Comparison of ENCODE assay signal across 8 cellular contexts in the genomic region with DNA sequence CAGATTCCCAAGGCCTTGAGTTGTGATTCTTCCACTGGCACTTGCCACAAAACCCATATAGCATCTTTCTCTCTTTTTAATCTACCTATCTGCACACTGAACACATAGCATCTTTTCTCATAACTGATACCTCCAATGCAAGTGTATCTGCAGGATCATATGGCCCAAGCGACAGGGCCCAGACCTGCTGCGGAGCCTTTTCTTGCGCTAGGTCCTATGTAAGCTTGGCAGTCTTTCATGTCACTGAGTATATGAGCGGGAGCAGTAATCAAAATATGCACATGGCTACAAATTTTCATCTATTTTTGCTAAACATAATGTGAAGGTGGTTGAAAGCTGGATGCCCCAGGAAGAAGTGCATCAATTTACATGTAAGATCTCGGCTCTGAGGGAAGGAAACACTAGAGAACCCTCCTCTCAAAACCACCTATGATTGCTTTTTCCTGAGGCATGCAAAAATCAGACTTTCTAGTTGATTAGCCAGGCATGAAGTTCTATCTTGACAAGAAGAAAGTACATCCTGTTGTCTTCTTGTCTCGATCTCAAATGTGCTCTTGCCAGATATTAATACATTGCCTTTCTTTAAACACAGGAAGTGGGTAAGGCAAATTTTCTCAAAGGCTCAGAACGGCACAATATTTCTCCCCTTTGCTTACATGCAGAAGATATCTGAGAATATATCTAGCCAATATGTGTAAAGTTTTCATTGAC. TPM values are rescaled to one million over a fixed set of nuclear protein-coding genes. Genes with fewer than 3 reads are reported as not detected.
DNase-seq lines count a peak whose midpoint lies in the region; ATAC-seq lines count a peak whose summit lies in the region.

No MANE protein-coding gene starts in this region.

- 0 out of 2 replicates have a peak, but pooled peaks cover 4% of the 10 kb centered on the region for H4K20me1 ChIP-seq in Karpas-422 (ENCODE audit: insufficient read depth, low read depth, low read length)

- H3K27ac Mint-ChIP-seq in naive thymus-derived CD8-positive, alpha-beta T cell = peak overlapping the region; percentile 93 to 99 (median 98)

- peaks cover 35 to 72% (median 71%) of the 10 kb centered on the region in 4 donors for H3K4me1 Mint-ChIP-seq in naive thymus-derived CD8-positive, alpha-beta T cell

- H4K8ac ChIP-seq in trophoblast cell (ENCODE audit: low read depth, low read length) = no peak overlapping the region

- H3K4me3 ChIP-seq in Karpas-422 (ENCODE audit: low read length) (0 out of 2 replicates have a peak overlapping the region, but pooled peaks have one; percentile 4), trophoblast cell (ENCODE audit: low read depth, low read length) (no peak overlapping the region)

- no peak overlapping the region for H4K12ac ChIP-seq in trophoblast cell (ENCODE audit: low read depth, low read length)

- H3K23ac ChIP-seq in trophoblast cell (ENCODE audit: low read length) = no peak overlapping the region

- POLR2A ChIA-PET in naive thymus-derived CD8-positive, alpha-beta T cell (lab: Charles Lee) = interaction anchor here (0.6 to 5.4 kb wide), 15 partner anchors 9 to 1376 kb away, joined by 3 to 81 read pairs (median 4); partner anchors contain the start of genes ABHD17B, C9orf85 and CEMIP2

- no peaks in the 10 kb centered on the region for H3K27me3 Mint-ChIP-seq in naive thymus-derived CD8-positive, alpha-beta T cell

- H3K9me3 ChIP-seq in Karpas-422 (ENCODE audit: low read length) (no peaks in the 10 kb centered on the region), trophoblast cell (ENCODE audit: insufficient read depth, low read depth, low read length) (no peaks in the 10 kb centered on the region)

- peaks cover 0 to 4% (median 3%) of the 10 kb centered on the region in 3 donors for H3K36me3 Mint-ChIP-seq in naive thymus-derived CD8-positive, alpha-beta T cell

- H3K14ac ChIP-seq in trophoblast cell (ENCODE audit: low read length) = no peak overlapping the region

- H2AFZ ChIP-seq in Karpas-422 (ENCODE audit: low read length) (no peak overlapping the region), trophoblast cell (ENCODE audit: insufficient read depth, low read length, poor library complexity) (no peak overlapping the region)

- H3K18ac ChIP-seq in trophoblast cell (ENCODE audit: low read length) = no peak overlapping the region

- H3K9me3 Mint-ChIP-seq in naive thymus-derived CD8-positive, alpha-beta T cell = peaks cover 0 to 26% (median 0%) of the 10 kb centered on the region in 9 donors

- peak overlapping the region; percentile 53 for H3K4me2 ChIP-seq in Karpas-422 (ENCODE audit: low read depth, low read length, poor library complexity, severe bottlenecking)
- H3K4me2 ChIP-seq in trophoblast cell (ENCODE audit: low read length) = no peak overlapping the region

- H4K91ac ChIP-seq in trophoblast cell (ENCODE audit: low read depth, low read length) = no peak overlapping the region

- WGBS in trophoblast cell (ENCODE audit: extremely low coverage, insufficient coverage, insufficient read length) = no CpG with 5 or more reads among the region's 7 CpGs

- H2AK5ac ChIP-seq in trophoblast cell (ENCODE audit: low read length) = no peak overlapping the region

- no peaks in the 10 kb centered on the region for H3K9me2 ChIP-seq in Karpas-422 (replicated peaks; ENCODE audit: insufficient read depth, low read length)

- no peaks in the 10 kb centered on the region for H3K36me3 ChIP-seq in Karpas-422 (ENCODE audit: insufficient read depth, low read length)
- no peaks in the 10 kb centered on the region for H3K36me3 ChIP-seq in trophoblast cell (ENCODE audit: control insufficient read depth in 1 of 2, insufficient read depth in 2 of 2, low read length in 2 of 2)

- DNase-seq in Karpas-422 (peak; percentile 88), SW480 (ENCODE audit: low spot score) (no peak), A172 (ENCODE audit: low spot score) (no peak), trophoblast cell (no peak)
- peak in 6 of 10 donors; percentile 15 to 84 (median 64) for DNase-seq in naive thymus-derived CD8-positive, alpha-beta T cell
- no peak for DNase-seq in stimulated activated CD4-positive, alpha-beta T cell treated with anti-CD3 and anti-CD28 coated beads, Interleukin-2, amount 100 ng/mL, for 48 hours

- H3K79me1 ChIP-seq in trophoblast cell (ENCODE audit: low read length) = no peaks in the 10 kb centered on the region

- no peaks in the 10 kb centered on the region for H3K27me3 ChIP-seq in Karpas-422 (ENCODE audit: low read length)
- H3K27me3 ChIP-seq in trophoblast cell (ENCODE audit: insufficient read depth, low read length) = no peaks in the 10 kb centered on the region

- no peak overlapping the region for H2BK12ac ChIP-seq in trophoblast cell (ENCODE audit: low read length)

- H3K4ac ChIP-seq in trophoblast cell (ENCODE audit: low read depth, low read length) = no peak overlapping the region

- no peaks in the 10 kb centered on the region for H3K79me2 ChIP-seq in Karpas-422 (ENCODE audit: low read length)
- no peaks in the 10 kb centered on the region for H3K79me2 ChIP-seq in trophoblast cell (ENCODE audit: control insufficient read depth, insufficient read depth, low read length, poor library complexity)

- no peak overlapping the region for H3K9ac ChIP-seq in Karpas-422 (ENCODE audit: low read length)
- no peak overlapping the region for H3K9ac ChIP-seq in trophoblast cell (ENCODE audit: low read length)

- peak overlapping the region; percentile 34 to 78 (median 74) for H3K4me3 Mint-ChIP-seq in naive thymus-derived CD8-positive, alpha-beta T cell

- ATAC-seq in GM18867 (IDR thresholded peaks at IDR 0.05; ENCODE audit: unreplicated experiment) = peak; percentile 94
- peak; percentile 87 for ATAC-seq in GM21786 (IDR thresholded peaks at IDR 0.05; ENCODE audit: unreplicated experiment)
- peak; percentile 89 to 92 for ATAC-seq in naive thymus-derived CD8-positive, alpha-beta T cell

- no peak overlapping the region for H2BK120ac ChIP-seq in trophoblast cell (ENCODE audit: insufficient read depth, low read length, poor library complexity)

- H3K27ac ChIP-seq in Karpas-422 (ENCODE audit: low read length) (0 out of 2 replicates have a peak overlapping the region, but pooled peaks have one; percentile 16), trophoblast cell (ENCODE audit: low read depth, low read length) (no peak overlapping the region)

- no peak overlapping the region for H2BK5ac ChIP-seq in trophoblast cell (ENCODE audit: low read depth, low read length, poor library complexity)

- H3K4me1 ChIP-seq in Karpas-422 (ENCODE audit: low read length) (peaks cover 26% of the 10 kb centered on the region), trophoblast cell (ENCODE audit: control insufficient read depth in 1 of 2, insufficient read depth in 2 of 2, low read length in 2 of 2) (peaks cover 6% of the 10 kb centered on the region in 2 experiments)

RNA-seq across cellular contexts. Expression of gene CEMIP2, which starts 26.9 kb away (rescaled TPM):
- 0.07 and 0.61 TPM in 2 replicates for total RNA-seq in Karpas-422 (2014; rRNA removed; shearing (Covaris generic); ENCODE audit: low replicate concordance)
- 10 to 100 TPM; 67.5 to 71.9 TPM for total RNA-seq in naive thymus-derived CD8-positive, alpha-beta T cell
- 10 to 100 TPM in 2 of 3 donors, 1 to 10 TPM in 1; 5.9 to 12.9 (median 10.2) TPM for polyA plus RNA-seq in naive thymus-derived CD8-positive, alpha-beta T cell
- 11.6 and 12.2 TPM in 2 replicates for total RNA-seq in A172 (2014; rRNA removed; shearing (Covaris generic))
- polyA plus RNA-seq in trophoblast cell (2013) = 162 and 163 TPM in 2 replicates

Comparison
In these comparisons a context has a peak if more than half of its experiments do, and no peak if none do; other contexts are left out.
1. DNase-seq: peak in Karpas-422 (single experiment) and naive thymus-derived CD8-positive, alpha-beta T cell (6 of 10); none in SW480 (single experiment), A172 (single experiment), trophoblast cell (0 of 2) and stimulated activated CD4-positive, alpha-beta T cell treated with anti-CD3 and anti-CD28 coated beads, Interleukin-2, amount 100 ng/mL, for 48 hours (0 of 2).
2. Peak in every context shown above with its lines, with median percentiles within 50 percentile points of each other: ATAC-seq.